12 cellular contexts compared by ENCODE assay signal in genomic region chr10:78913219-78914059, GRCh38.
DNase-seq lines count a peak whose midpoint lies in the region; ATAC-seq and TF ChIP-seq lines count a peak whose summit lies in the region.
"Had no signal": no experiment of that assay in that cellular context is flagged by ENCODE, and none has a peak within 500 bp of the region (broad histone marks: within the 10 kb centered on the region; RNA-seq: fewer than 3 reads in every experiment).

No MANE protein-coding gene starts in this region.

- no peak overlapping the region for H3K27ac Mint-ChIP-seq in activated CD4-positive, alpha-beta memory T cell treated with anti-CD3 and anti-CD28 coated beads for 36 hours
- H3K27ac Mint-ChIP-seq in activated naive CD4-positive, alpha-beta T cell treated with anti-CD3 and anti-CD28 coated beads, Interleukin-2, amount 50 U/mL, for 72 hours: no peak overlapping the region
- H3K27ac Mint-ChIP-seq: nephron progenitor cell had no signal

- no peaks in the 10 kb centered on the region for H3K27me3 Mint-ChIP-seq in activated CD4-positive, alpha-beta memory T cell treated with anti-CD3 and anti-CD28 coated beads for 36 hours

- intact Hi-C loops in prostate gland (cut with DNase I): loop anchor here (10.0 kb wide), 1 partner anchor 281 kb away; no protein-coding TSS in a partner anchor
- intact Hi-C loops in activated CD4-positive, alpha-beta memory T cell treated with anti-CD3 and anti-CD28 coated beads for 36 hours (cut with micrococcal nuclease): no loop called here

- no peak overlapping the region for H3K4me3 Mint-ChIP-seq in activated CD4-positive, alpha-beta memory T cell treated with anti-CD3 and anti-CD28 coated beads for 36 hours
- H3K4me3 Mint-ChIP-seq: nephron progenitor cell had no signal

- H3K36me3 Mint-ChIP-seq in activated CD4-positive, alpha-beta memory T cell treated with anti-CD3 and anti-CD28 coated beads for 36 hours: no peaks in the 10 kb centered on the region
- H3K36me3 Mint-ChIP-seq in activated naive CD4-positive, alpha-beta T cell treated with anti-CD3 and anti-CD28 coated beads, Interleukin-2, amount 50 U/mL, for 72 hours: no peaks in the 10 kb centered on the region

- H3K27me3 ChIP-seq in prostate gland (replicated peaks; ENCODE audit: insufficient read depth): no peaks in the 10 kb centered on the region

- no peak overlapping the region for H3K27ac ChIP-seq in prostate gland

- ATAC-seq in HG03196 (IDR thresholded peaks at IDR 0.05; ENCODE audit: unreplicated experiment): no peak
- no peak for ATAC-seq in activated naive CD4-positive, alpha-beta T cell treated with anti-CD3 and anti-CD28 coated beads, Interleukin-2, amount 50 U/mL, for 72 hours

- H3K36me3 ChIP-seq in prostate gland: no peaks in the 10 kb centered on the region

- DNase-seq in HT-29 (ENCODE audit: low spot score): peak; percentile 56
- DNase-seq in NCI-H526 treated with DMSO at 0.1 percent for 48 hours (lab: John Stamatoyannopoulos, UW): peak; percentile 95
- DNase-seq in germinal center (ENCODE audit: low spot score): peak; percentile 36
- peak; percentile 11 for DNase-seq in prostate gland (ENCODE audit: low spot score)
- no peak for DNase-seq in activated CD4-positive, alpha-beta memory T cell treated with anti-CD3 and anti-CD28 coated beads for 36 hours
- no peak for DNase-seq in GM10248 (ENCODE audit: extremely low spot score)
- no peak for DNase-seq in activated naive CD4-positive, alpha-beta T cell treated with anti-CD3 and anti-CD28 coated beads, Interleukin-2, amount 50 U/mL, for 72 hours (ENCODE audit: low spot score in 2 of 2)
- DNase-seq: DMS53, KBM-7, nephron progenitor cell, SIG-M5 had no signal

- WGBS in prostate gland: 56% methylated on average over 20 of the region's 28 CpGs

- H3K9me3 Mint-ChIP-seq in activated CD4-positive, alpha-beta memory T cell treated with anti-CD3 and anti-CD28 coated beads for 36 hours: no peaks in the 10 kb centered on the region
- H3K9me3 Mint-ChIP-seq in activated naive CD4-positive, alpha-beta T cell treated with anti-CD3 and anti-CD28 coated beads, Interleukin-2, amount 50 U/mL, for 72 hours: no peaks in the 10 kb centered on the region
- H3K9me3 Mint-ChIP-seq: nephron progenitor cell had no signal

- no peak for TF ChIP-seq CTCF in prostate gland (IDR thresholded peaks at IDR 0.05)
- no peak for TF ChIP-seq CTCF in GM10248 (IDR thresholded peaks at IDR 0.05; ENCODE audit: control extremely low read depth, extremely low read depth, low read depth, missing control alignments)

- no peak for TF ChIP-seq POLR2A in prostate gland (IDR thresholded peaks at IDR 0.05)

- POLR2A ChIA-PET in activated CD4-positive, alpha-beta memory T cell treated with anti-CD3 and anti-CD28 coated beads for 36 hours (lab: Charles Lee): no interaction called here
- POLR2A ChIA-PET in GM10248 (lab: Yijun Ruan, JAX): no interaction called here

- H3K9me3 ChIP-seq in prostate gland: no peaks in the 10 kb centered on the region

- H3K4me3 ChIP-seq in prostate gland: no peak overlapping the region

- no peaks in the 10 kb centered on the region for H3K4me1 Mint-ChIP-seq in activated CD4-positive, alpha-beta memory T cell treated with anti-CD3 and anti-CD28 coated beads for 36 hours (ENCODE audit: low read depth)

- H3K4me1 ChIP-seq in prostate gland (replicated peaks): no peaks in the 10 kb centered on the region

- CTCF ChIA-PET in activated CD4-positive, alpha-beta memory T cell treated with anti-CD3 and anti-CD28 coated beads for 36 hours (lab: Charles Lee): no interaction called here
- CTCF ChIA-PET in GM10248 (lab: Yijun Ruan, JAX): interaction anchor here (2.7 kb wide), 1 partner anchor 12 kb away, joined by 7 read pairs; no protein-coding TSS in a partner anchor

Comparison
In these comparisons a context has a peak if more than half of its experiments do, and no peak if none do; other contexts are left out.
1. DNase-seq: peak in HT-29 (single experiment), NCI-H526 treated with DMSO at 0.1 percent for 48 hours (single experiment), germinal center (single experiment) and prostate gland (single experiment); none in activated CD4-positive, alpha-beta memory T cell treated with anti-CD3 and anti-CD28 coated beads for 36 hours (single experiment), GM10248 (single experiment) and activated naive CD4-positive, alpha-beta T cell treated with anti-CD3 and anti-CD28 coated beads, Interleukin-2, amount 50 U/mL, for 72 hours (0 of 2).